1 cellular context compared by ENCODE assay signal in genomic region chr17:42997390-42997983, GRCh38.
TF ChIP-seq lines count a peak whose summit lies in the region.

No MANE protein-coding gene starts in this region.

TF ChIP-seq in K562, 482 proteins besides CTCF, POLR2A, EP300 and RAD21:
- TF ChIP-seq ARID1B (IDR thresholded peaks at IDR 0.05): no peak
- TF ChIP-seq GATAD2B (IDR thresholded peaks at IDR 0.05; ENCODE audit: borderline replicate concordance): no peak
- 0 out of 2 replicates have a peak, but pooled peaks have one; percentile 5 for TF ChIP-seq STAT5A (IDR thresholded peaks at IDR 0.05; ENCODE audit: borderline replicate concordance, low read length)
- TF ChIP-seq CTCFL (IDR thresholded peaks at IDR 0.05; ENCODE audit: borderline replicate concordance, insufficient read depth, low read depth, low read length, poor library complexity, severe bottlenecking): no peak
- peak; percentile 15 for TF ChIP-seq BRD9 (IDR thresholded peaks at IDR 0.05; ENCODE audit: low read depth, partially characterized antibody)
- TF ChIP-seq ZNF175 (CRISPR knock-in tag; IDR thresholded peaks at IDR 0.05; ENCODE audit: low read depth): peak; percentile 20; the same call in 1 of the 2 replicates
- TF ChIP-seq RBM22 (IDR thresholded peaks at IDR 0.05; ENCODE audit: low read depth, low read length, poor library complexity, severe bottlenecking): no peak
- TF ChIP-seq HMBOX1 (IDR thresholded peaks at IDR 0.05): peak; percentile 31; the same call in 1 of the 2 replicates
